ENCODE assay signal across 17 cellular contexts in the genomic region with DNA sequence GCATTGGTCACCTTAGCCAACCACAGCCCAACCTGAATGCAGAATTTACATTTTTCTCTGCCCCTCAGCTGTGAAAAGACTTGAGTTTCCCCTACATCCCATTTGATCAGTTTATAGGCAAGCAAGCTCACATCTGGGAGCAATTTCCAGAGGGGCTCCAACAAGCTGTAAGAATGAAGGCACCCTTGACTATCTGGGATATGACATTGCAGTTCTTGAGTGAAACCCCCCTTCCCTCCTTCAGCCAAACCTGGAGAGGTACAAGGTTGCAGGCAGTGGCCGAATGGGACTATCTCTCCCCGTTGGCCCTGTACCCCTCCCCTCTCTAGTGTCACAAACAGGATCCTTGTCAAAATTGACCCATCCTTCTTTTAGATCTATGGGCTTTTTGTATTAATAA. TPM values are rescaled to one million over a fixed set of nuclear protein-coding genes. Genes with fewer than 3 reads are reported as not detected.
DNase-seq lines count a peak whose midpoint lies in the region; ATAC-seq and TF ChIP-seq lines count a peak whose summit lies in the region.
"Had no signal": no experiment of that assay in that cellular context is flagged by ENCODE, and none has a peak within 500 bp of the region (broad histone marks: within the 10 kb centered on the region; RNA-seq: fewer than 3 reads in every experiment).

No MANE protein-coding gene starts in this region.

- no peak overlapping the region for H3K4me3 Mint-ChIP-seq in activated CD4-positive, alpha-beta memory T cell treated with anti-CD3 and anti-CD28 coated beads, Interleukin-2, amount 10 ng/mL, durations not matched to agents 7 days and 5 days
- H3K4me3 Mint-ChIP-seq in activated CD4-positive, alpha-beta memory T cell treated with anti-CD3 and anti-CD28 coated beads for 36 hours, result no peak overlapping the region
- peak overlapping the region in 3 of 8 donors; percentile 30 to 66 (median 48) for H3K4me3 Mint-ChIP-seq in CD4-positive, alpha-beta memory T cell
- H3K4me3 Mint-ChIP-seq: HFFc6 had no signal

- POLR2A ChIA-PET in activated CD4-positive, alpha-beta memory T cell treated with anti-CD3 and anti-CD28 coated beads, Interleukin-2, amount 10 ng/mL, durations not matched to agents 7 days and 5 days (lab: Charles Lee), result interaction anchor here (1.3 to 2.0 kb wide), 2 partner anchors 12 to 23 kb away, joined by 4 to 5 read pairs; no protein-coding TSS in a partner anchor
- POLR2A ChIA-PET in activated CD4-positive, alpha-beta memory T cell treated with anti-CD3 and anti-CD28 coated beads for 36 hours (lab: Charles Lee), result no interaction called here
- POLR2A ChIA-PET in CD4-positive, alpha-beta memory T cell (lab: Charles Lee; ENCODE audit: partially characterized antibody), result no interaction called here

- no peak for TF ChIP-seq CTCF in RWPE2 (IDR thresholded peaks at IDR 0.05; ENCODE audit: poor library complexity, severe bottlenecking)

- no peak for ATAC-seq in RWPE2 (ENCODE audit: low read depth)

- peaks cover 3% of the 10 kb centered on the region for H3K36me3 Mint-ChIP-seq in activated CD4-positive, alpha-beta memory T cell treated with anti-CD3 and anti-CD28 coated beads, Interleukin-2, amount 10 ng/mL, durations not matched to agents 7 days and 5 days (ENCODE audit: low read depth)
- peaks cover 7% of the 10 kb centered on the region for H3K36me3 Mint-ChIP-seq in activated CD4-positive, alpha-beta memory T cell treated with anti-CD3 and anti-CD28 coated beads for 36 hours
- H3K36me3 Mint-ChIP-seq in CD4-positive, alpha-beta memory T cell, result peaks cover 21 to 25% of the 10 kb centered on the region in 2 donors

- no peak overlapping the region for H3K27ac Mint-ChIP-seq in activated CD4-positive, alpha-beta memory T cell treated with anti-CD3 and anti-CD28 coated beads, Interleukin-2, amount 10 ng/mL, durations not matched to agents 7 days and 5 days
- H3K27ac Mint-ChIP-seq in activated CD4-positive, alpha-beta memory T cell treated with anti-CD3 and anti-CD28 coated beads for 36 hours, result no peak overlapping the region
- H3K27ac Mint-ChIP-seq in CD4-positive, alpha-beta memory T cell, result peak overlapping the region in 5 of 7 donors; percentile 52 to 92 (median 60)
- H3K27ac Mint-ChIP-seq: HFFc6 had no signal

- no peak overlapping the region for H3K4me3 ChIP-seq in CD4-positive, alpha-beta memory T cell (ENCODE audit: low read length in 2 of 2)
- H3K4me3 ChIP-seq in RWPE2 (ENCODE audit: severe bottlenecking), result no peak overlapping the region

- peak; percentile 9 for DNase-seq in activated CD4-positive, alpha-beta memory T cell treated with anti-CD3 and anti-CD28 coated beads, Interleukin-2, amount 10 ng/mL, durations not matched to agents 7 days and 5 days
- DNase-seq in activated CD4-positive, alpha-beta memory T cell treated with anti-CD3 and anti-CD28 coated beads for 36 hours, result no peak
- DNase-seq in CD4-positive, alpha-beta memory T cell, result no peak
- DNase-seq in RWPE2 (ENCODE audit: low spot score), result no peak
- DNase-seq in islet precursor cell, result peak; percentile 16
- DNase-seq in stimulated activated CD4-positive, alpha-beta T cell treated with anti-CD3 and anti-CD28 coated beads, Interleukin-15, amount 100 ng/mL, for 24 hours, result no peak
- no peak for DNase-seq in SW480 (ENCODE audit: low spot score)
- no peak for DNase-seq in putamen (ENCODE audit: low spot score)
- DNase-seq: DMS79 treated with DMSO at 0.1 percent for 48 hours, HFFc6, KG1, NCI-H1417 treated with DMSO at 0.1 percent for 48 hours, NCI-H187 treated with DMSO at 0.1 percent for 48 hours, NCI-H524, NCI-H82, SIG-M5 had no signal

- no peaks in the 10 kb centered on the region for H3K9me3 ChIP-seq in CD4-positive, alpha-beta memory T cell (ENCODE audit: control insufficient read depth in 1 of 2, low read length in 2 of 2)
- no peaks in the 10 kb centered on the region for H3K9me3 ChIP-seq in RWPE2 (ENCODE audit: severe bottlenecking)

- H3K9me3 Mint-ChIP-seq in activated CD4-positive, alpha-beta memory T cell treated with anti-CD3 and anti-CD28 coated beads, Interleukin-2, amount 10 ng/mL, durations not matched to agents 7 days and 5 days, result no peaks in the 10 kb centered on the region
- no peaks in the 10 kb centered on the region for H3K9me3 Mint-ChIP-seq in activated CD4-positive, alpha-beta memory T cell treated with anti-CD3 and anti-CD28 coated beads for 36 hours
- H3K9me3 Mint-ChIP-seq in CD4-positive, alpha-beta memory T cell, result peaks cover 0 to 3% (median 0%) of the 10 kb centered on the region in 8 donors
- H3K9me3 Mint-ChIP-seq: HFFc6 had no signal

- intact Hi-C loops in activated CD4-positive, alpha-beta memory T cell treated with anti-CD3 and anti-CD28 coated beads for 36 hours (cut with micrococcal nuclease), result no loop called here
- intact Hi-C loops in CD4-positive, alpha-beta memory T cell (cut with micrococcal nuclease), result no loop called here

- no peak overlapping the region for H3K27ac ChIP-seq in CD4-positive, alpha-beta memory T cell (ENCODE audit: low read depth, low read length)
- H3K27ac ChIP-seq in RWPE2 (ENCODE audit: poor library complexity, severe bottlenecking), result peak overlapping the region; percentile 31
- H3K27ac ChIP-seq: C4-2B had no signal

- peaks cover 30% of the 10 kb centered on the region for H3K4me1 Mint-ChIP-seq in activated CD4-positive, alpha-beta memory T cell treated with anti-CD3 and anti-CD28 coated beads, Interleukin-2, amount 10 ng/mL, durations not matched to agents 7 days and 5 days
- peaks cover 14% of the 10 kb centered on the region for H3K4me1 Mint-ChIP-seq in activated CD4-positive, alpha-beta memory T cell treated with anti-CD3 and anti-CD28 coated beads for 36 hours (ENCODE audit: low read depth)
- peaks cover 14 to 30% (median 20%) of the 10 kb centered on the region in 4 donors for H3K4me1 Mint-ChIP-seq in CD4-positive, alpha-beta memory T cell

- H3K27me3 Mint-ChIP-seq in activated CD4-positive, alpha-beta memory T cell treated with anti-CD3 and anti-CD28 coated beads, Interleukin-2, amount 10 ng/mL, durations not matched to agents 7 days and 5 days, result no peaks in the 10 kb centered on the region
- no peaks in the 10 kb centered on the region for H3K27me3 Mint-ChIP-seq in activated CD4-positive, alpha-beta memory T cell treated with anti-CD3 and anti-CD28 coated beads for 36 hours
- H3K27me3 Mint-ChIP-seq in CD4-positive, alpha-beta memory T cell, result peaks cover 3 to 6% of the 10 kb centered on the region in 2 donors

- CTCF ChIA-PET in activated CD4-positive, alpha-beta memory T cell treated with anti-CD3 and anti-CD28 coated beads, Interleukin-2, amount 10 ng/mL, durations not matched to agents 7 days and 5 days (lab: Charles Lee), result interaction anchor here (1.6 kb wide), 1 partner anchor 11 kb away, joined by 6 read pairs; no protein-coding TSS in a partner anchor
- CTCF ChIA-PET in activated CD4-positive, alpha-beta memory T cell treated with anti-CD3 and anti-CD28 coated beads for 36 hours (lab: Charles Lee), result interaction anchor here (1.1 to 2.5 kb wide), 2 partner anchors 13 kb away, joined by 4 to 9 read pairs; no protein-coding TSS in a partner anchor
- CTCF ChIA-PET in CD4-positive, alpha-beta memory T cell (lab: Charles Lee; ENCODE audit: partially characterized antibody), result interaction anchor here (1.5 to 2.2 kb wide), 2 partner anchors 13 to 343 kb away, joined by 4 to 7 read pairs; no protein-coding TSS in a partner anchor

- no peaks in the 10 kb centered on the region for H3K36me3 ChIP-seq in CD4-positive, alpha-beta memory T cell (ENCODE audit: insufficient read depth, low read length)
- H3K36me3 ChIP-seq in RWPE2 (ENCODE audit: low read depth), result no peaks in the 10 kb centered on the region

- H3K27me3 ChIP-seq in CD4-positive, alpha-beta memory T cell (ENCODE audit: insufficient read depth, low read length), result no peaks in the 10 kb centered on the region
- H3K27me3 ChIP-seq in RWPE2 (ENCODE audit: insufficient read depth, poor library complexity, severe bottlenecking), result no peaks in the 10 kb centered on the region

- peaks cover 19% of the 10 kb centered on the region for H3K4me1 ChIP-seq in CD4-positive, alpha-beta memory T cell (ENCODE audit: insufficient read depth, low read length)
- H3K4me1 ChIP-seq in RWPE2 (ENCODE audit: insufficient read depth, poor library complexity, severe bottlenecking), result peaks cover 12% of the 10 kb centered on the region

RNA-seq across cellular contexts. Expression of gene POLL, which starts 30.5 kb away (rescaled TPM):
- total RNA-seq in activated CD4-positive, alpha-beta memory T cell treated with anti-CD3 and anti-CD28 coated beads, Interleukin-2, amount 10 ng/mL, durations not matched to agents 7 days and 5 days, result 10 to 100 TPM; 31.9 to 35.9 TPM
- total RNA-seq in activated CD4-positive, alpha-beta memory T cell treated with anti-CD3 and anti-CD28 coated beads for 36 hours, result 10 to 100 TPM; 29.4 to 30.8 TPM
- 10 to 100 TPM; 57.0 to 59.3 TPM for total RNA-seq in CD4-positive, alpha-beta memory T cell
- polyA plus RNA-seq in CD4-positive, alpha-beta memory T cell, result 10 to 100 TPM in 1 of 2 donors, 1 to 10 TPM in 1; 9.2 to 13.0 TPM

RNA-seq across cellular contexts. Expression of gene DPCD, which starts 30.6 kb away (rescaled TPM):
- total RNA-seq in activated CD4-positive, alpha-beta memory T cell treated with anti-CD3 and anti-CD28 coated beads, Interleukin-2, amount 10 ng/mL, durations not matched to agents 7 days and 5 days, result 1 to 10 TPM; 4.1 to 5.2 TPM
- total RNA-seq in activated CD4-positive, alpha-beta memory T cell treated with anti-CD3 and anti-CD28 coated beads for 36 hours, result 10 to 100 TPM; 13.9 to 14.4 TPM
- total RNA-seq in CD4-positive, alpha-beta memory T cell, result 1 to 10 TPM; 1.0 to 1.2 TPM
- 1 to 10 TPM; 1.4 to 1.9 TPM for polyA plus RNA-seq in CD4-positive, alpha-beta memory T cell

Comparison
In these comparisons a context has a peak if more than half of its experiments do, and no peak if none do; other contexts are left out.
1. DNase-seq: peak in activated CD4-positive, alpha-beta memory T cell treated with anti-CD3 and anti-CD28 coated beads, Interleukin-2, amount 10 ng/mL, durations not matched to agents 7 days and 5 days (single experiment) and islet precursor cell (single experiment); none in activated CD4-positive, alpha-beta memory T cell treated with anti-CD3 and anti-CD28 coated beads for 36 hours (single experiment), CD4-positive, alpha-beta memory T cell (0 of 5), RWPE2 (single experiment), stimulated activated CD4-positive, alpha-beta T cell treated with anti-CD3 and anti-CD28 coated beads, Interleukin-15, amount 100 ng/mL, for 24 hours (single experiment), SW480 (single experiment) and putamen (single experiment).
2. H3K27ac Mint-ChIP-seq: peak in CD4-positive, alpha-beta memory T cell (5 of 7); none in activated CD4-positive, alpha-beta memory T cell treated with anti-CD3 and anti-CD28 coated beads, Interleukin-2, amount 10 ng/mL, durations not matched to agents 7 days and 5 days (single experiment) and activated CD4-positive, alpha-beta memory T cell treated with anti-CD3 and anti-CD28 coated beads for 36 hours (single experiment).